In genomic region chr14:32764131-32764530, GRCh38 we compare ENCODE assay signal across 19 cellular contexts.
"Had no signal": no experiment of that assay in that cellular context is flagged by ENCODE, and none has a peak within 500 bp of the region (broad histone marks: within the 10 kb centered on the region; RNA-seq: fewer than 3 reads in every experiment).

No MANE protein-coding gene starts in this region.

- H3K4me3 ChIP-seq: gastroesophageal sphincter, heart right ventricle, neural progenitor cell, stomach, testis, upper lobe of left lung had no signal

- H3K27me3 Mint-ChIP-seq: activated CD4-positive, alpha-beta memory T cell treated with anti-CD3 and anti-CD28 coated beads, Interleukin-2, amount 10 ng/mL, durations not matched to agents 7 days and 5 days; activated naive CD4-positive, alpha-beta T cell treated with anti-CD3 and anti-CD28 coated beads, Interleukin-2, amount 50 U/mL, for 24 hours; activated T-cell treated with anti-CD3 and anti-CD28 coated beads, Interleukin-2, amount 50 U/mL, for 24 hours; brain; effector memory CD8-positive, alpha-beta T cell; naive B cell had no signal

- H3K27me3 ChIP-seq: gastroesophageal sphincter, heart right ventricle, neural progenitor cell, stomach, testis, upper lobe of left lung had no signal

- FAIRE-seq: islet of Langerhans, small intestine had no signal

- H3K4me3 Mint-ChIP-seq: activated CD4-positive, alpha-beta memory T cell treated with anti-CD3 and anti-CD28 coated beads, Interleukin-2, amount 10 ng/mL, durations not matched to agents 7 days and 5 days; activated naive CD4-positive, alpha-beta T cell treated with anti-CD3 and anti-CD28 coated beads, Interleukin-2, amount 50 U/mL, for 24 hours; activated T-cell treated with anti-CD3 and anti-CD28 coated beads, Interleukin-2, amount 50 U/mL, for 24 hours; brain; effector memory CD8-positive, alpha-beta T cell; naive B cell; neural progenitor cell had no signal

- H2AFZ ChIP-seq: neural progenitor cell, parathyroid adenoma had no signal

- H3K27ac Mint-ChIP-seq: activated CD4-positive, alpha-beta memory T cell treated with anti-CD3 and anti-CD28 coated beads, Interleukin-2, amount 10 ng/mL, durations not matched to agents 7 days and 5 days; activated naive CD4-positive, alpha-beta T cell treated with anti-CD3 and anti-CD28 coated beads, Interleukin-2, amount 50 U/mL, for 24 hours; activated T-cell treated with anti-CD3 and anti-CD28 coated beads, Interleukin-2, amount 50 U/mL, for 24 hours; brain; effector memory CD8-positive, alpha-beta T cell; naive B cell; neural progenitor cell had no signal

- ATAC-seq: effector memory CD8-positive, alpha-beta T cell; gastroesophageal sphincter; heart right ventricle had no signal

- H3K9ac ChIP-seq: neural progenitor cell, parathyroid adenoma had no signal

- H3K9me3 Mint-ChIP-seq: activated CD4-positive, alpha-beta memory T cell treated with anti-CD3 and anti-CD28 coated beads, Interleukin-2, amount 10 ng/mL, durations not matched to agents 7 days and 5 days; activated naive CD4-positive, alpha-beta T cell treated with anti-CD3 and anti-CD28 coated beads, Interleukin-2, amount 50 U/mL, for 24 hours; activated T-cell treated with anti-CD3 and anti-CD28 coated beads, Interleukin-2, amount 50 U/mL, for 24 hours; neural progenitor cell had no signal

- H3K4me2 ChIP-seq: neural progenitor cell had no signal

- H3K36me3 ChIP-seq: gastroesophageal sphincter, neural progenitor cell, stomach, upper lobe of left lung had no signal

- H3K27ac ChIP-seq: gastroesophageal sphincter, heart right ventricle, neural progenitor cell, parathyroid adenoma, stomach, testis, upper lobe of left lung had no signal

- H3K4me1 Mint-ChIP-seq: activated CD4-positive, alpha-beta memory T cell treated with anti-CD3 and anti-CD28 coated beads, Interleukin-2, amount 10 ng/mL, durations not matched to agents 7 days and 5 days; activated naive CD4-positive, alpha-beta T cell treated with anti-CD3 and anti-CD28 coated beads, Interleukin-2, amount 50 U/mL, for 24 hours; naive B cell had no signal

- DNase-seq: activated CD4-positive, alpha-beta memory T cell treated with anti-CD3 and anti-CD28 coated beads, Interleukin-2, amount 10 ng/mL, durations not matched to agents 7 days and 5 days; activated CD4-positive, alpha-beta T cell treated with anti-CD3 and anti-CD28 coated beads for 4 hours; activated T-cell treated with anti-CD3 and anti-CD28 coated beads, Interleukin-2, amount 50 U/mL, for 24 hours; cerebellar nuclear complex; dermis blood vessel endothelial cell; effector memory CD8-positive, alpha-beta T cell; heart right ventricle; naive B cell; small intestine; stomach; T-helper 2 cell; testis; upper lobe of left lung had no signal

- H3K36me3 Mint-ChIP-seq: activated naive CD4-positive, alpha-beta T cell treated with anti-CD3 and anti-CD28 coated beads, Interleukin-2, amount 50 U/mL, for 24 hours; neural progenitor cell had no signal

- H3K9me3 ChIP-seq: gastroesophageal sphincter, heart right ventricle, testis, upper lobe of left lung had no signal

- H3K79me2 ChIP-seq: parathyroid adenoma had no signal

- H3K4me1 ChIP-seq: parathyroid adenoma, stomach, testis, upper lobe of left lung had no signal
